Comparison of ENCODE assay signal across 23 cellular contexts in genomic region chr15:61396235-61396927, GRCh38.
"Had no signal": no experiment of that assay in that cellular context is flagged by ENCODE, and none has a peak within 500 bp of the region (broad histone marks: within the 10 kb centered on the region; RNA-seq: fewer than 3 reads in every experiment).

No MANE protein-coding gene starts in this region.

- H3K27me3 ChIP-seq: brain microvascular endothelial cell had no signal

- H3K4me3 ChIP-seq: cardiac muscle cell had no signal

- H3K36me3 ChIP-seq: brain microvascular endothelial cell, cardiac muscle cell had no signal

- ATAC-seq: activated CD8-positive, alpha-beta memory T cell treated with anti-CD3 and anti-CD28 coated beads, Interleukin-2, amount 10 ng/mL, durations not matched to agents 7 days and 5 days; T-helper 17 cell had no signal

- H3K27ac ChIP-seq: brain microvascular endothelial cell, cardiac muscle cell had no signal

- DNase-seq: activated B cell treated with CpG ODN at 0.5 μM for 24 hours; activated CD4-positive, alpha-beta T cell treated with anti-CD3 and anti-CD28 coated beads for 1 hour; activated CD4-positive, alpha-beta T cell treated with anti-CD3 and anti-CD28 coated beads, Interleukin-2, amount 10 ng/mL, durations not matched to agents 24 days and 14 days; activated CD4-positive, alpha-beta T cell treated with anti-CD3 and anti-CD28 coated beads, Interleukin-2, amount 50 U/mL, for 48 hours; activated CD8-positive, alpha-beta memory T cell treated with anti-CD3 and anti-CD28 coated beads, Interleukin-2, amount 10 ng/mL, durations not matched to agents 7 days and 5 days; activated gamma-delta T cell; activated naive CD4-positive, alpha-beta T cell treated with anti-CD3 and anti-CD28 coated beads for 36 hours; activated T-cell treated with anti-CD3 and anti-CD28 coated beads, Interleukin-2, amount 50 U/mL, for 24 hours; amygdala; brain microvascular endothelial cell; Kasumi-1; NCI-H1048; NCI-H1417; NCI-H1930; NCI-H2171; NCI-H2227 treated with DMSO at 0.1 percent for 48 hours; NCI-H446 treated with DMSO at 0.1 percent for 48 hours; NCI-H526; NCI-H82; SIG-M5; T-helper 17 cell; T-helper 9 cell had no signal
